In genomic region chr17:41232399-41233105, GRCh38 we compare ENCODE assay signal across 10 cellular contexts. TPM values are rescaled to one million over a fixed set of nuclear protein-coding genes. Genes with fewer than 3 reads are reported as not detected.
"Had no signal": no experiment of that assay in that cellular context is flagged by ENCODE, and none has a peak within 500 bp of the region (broad histone marks: within the 10 kb centered on the region; RNA-seq: fewer than 3 reads in every experiment).

KRTAP9-3 (plus strand) TSS chr17:41232449; CDS start chr17:41232502, 53 bp downstream.

RNA-seq across cellular contexts. Expression of gene KRTAP9-3, which starts in this region (rescaled TPM):
- total RNA-seq: activated CD4-positive, alpha-beta T cell treated with anti-CD3 and anti-CD28 coated beads, Interleukin-2, amount 10 ng/mL, durations not matched to agents 24 days and 14 days; activated CD8-positive, alpha-beta memory T cell treated with anti-CD3 and anti-CD28 coated beads for 36 hours; activated CD8-positive, alpha-beta T cell treated with anti-CD3 and anti-CD28 coated beads for 36 hours; activated naive CD8-positive, alpha-beta T cell treated with anti-CD3 and anti-CD28 coated beads for 36 hours; activated T-cell treated with anti-CD3 and anti-CD28 coated beads, Interleukin-2, amount 50 U/mL, for 72 hours; activated T-helper 17 cell treated with anti-CD3 and anti-CD28 coated beads, Interleukin-2, amount 50 U/mL, for 72 hours; aorta; chondrocyte; colonic mucosa; Right ventricle myocardium superior had no signal
- polyA plus RNA-seq: aorta had no signal
